In genomic region chr2:60806988-60807681, GRCh38 we compare ENCODE assay signal across 9 cellular contexts.
DNase-seq lines count a peak whose midpoint lies in the region; ATAC-seq and TF ChIP-seq lines count a peak whose summit lies in the region.
"Had no signal": no experiment of that assay in that cellular context is flagged by ENCODE, and none has a peak within 500 bp of the region (broad histone marks: within the 10 kb centered on the region; RNA-seq: fewer than 3 reads in every experiment).

No MANE protein-coding gene starts in this region.

- H3K4me1 ChIP-seq in tibial artery, result no peaks in the 10 kb centered on the region

- no peak overlapping the region for H3K27ac ChIP-seq in tibial artery
- H3K27ac ChIP-seq: upper lobe of left lung had no signal

- peak overlapping the region; percentile 4 for H3K4me3 Mint-ChIP-seq in stimulated activated memory B cell treated with anti-CD40 and anti-IgM and Interleukin-4, amounts not matched to agents 10 μg/mL and 1 μg/mL and 100 μg/mL, for 72 hours

- peaks cover 4% of the 10 kb centered on the region for H3K36me3 Mint-ChIP-seq in stimulated activated memory B cell treated with anti-CD40 and anti-IgM and Interleukin-4, amounts not matched to agents 10 μg/mL and 1 μg/mL and 100 μg/mL, for 72 hours

- TF ChIP-seq CTCF in tibial artery (IDR thresholded peaks at IDR 0.05), result no peak

- no peaks in the 10 kb centered on the region for H3K9me3 ChIP-seq in tibial artery
- H3K9me3 ChIP-seq: upper lobe of left lung had no signal

- peaks cover 57% of the 10 kb centered on the region for H3K4me1 Mint-ChIP-seq in stimulated activated memory B cell treated with anti-CD40 and anti-IgM and Interleukin-4, amounts not matched to agents 10 μg/mL and 1 μg/mL and 100 μg/mL, for 72 hours

- peak overlapping the region; percentile 82 for H3K27ac Mint-ChIP-seq in stimulated activated memory B cell treated with anti-CD40 and anti-IgM and Interleukin-4, amounts not matched to agents 10 μg/mL and 1 μg/mL and 100 μg/mL, for 72 hours

- H3K27me3 Mint-ChIP-seq in stimulated activated memory B cell treated with anti-CD40 and anti-IgM and Interleukin-4, amounts not matched to agents 10 μg/mL and 1 μg/mL and 100 μg/mL, for 72 hours, result no peaks in the 10 kb centered on the region

- H3K9me3 Mint-ChIP-seq in stimulated activated memory B cell treated with anti-CD40 and anti-IgM and Interleukin-4, amounts not matched to agents 10 μg/mL and 1 μg/mL and 100 μg/mL, for 72 hours, result peaks cover 4% of the 10 kb centered on the region

- no peaks in the 10 kb centered on the region for H3K27me3 ChIP-seq in tibial artery
- H3K27me3 ChIP-seq: upper lobe of left lung had no signal

- ATAC-seq in HG02840 (IDR thresholded peaks at IDR 0.05; ENCODE audit: low FRiP score, unreplicated experiment), result peak; percentile 88
- peak; percentile 93 for ATAC-seq in stimulated activated memory B cell treated with anti-CD40 and anti-IgM and Interleukin-4, amounts not matched to agents 10 μg/mL and 1 μg/mL and 100 μg/mL, for 72 hours

- intact Hi-C loops in tibial artery (cut with DNase I; ENCODE audit: low total_unique reads), result no loop called here

- peak; percentile 83 for DNase-seq in activated effector memory CD4-positive, alpha-beta T cell treated with anti-CD3 and anti-CD28 coated beads, Interleukin-2, amount 50 U/mL, for 16 hours
- DNase-seq in activated effector memory CD4-positive, alpha-beta T cell treated with Interleukin-2 at 50 U/mL for 16 hours, result no peak
- DNase-seq in NCI-H2107 (lab: John Stamatoyannopoulos, UW) (peak; percentile 60), iris pigment epithelial cell (ENCODE audit: low read depth) (peak; percentile 87), tibial artery (no peak)
- DNase-seq in activated CD8-positive, alpha-beta memory T cell treated with anti-CD3 and anti-CD28 coated beads, Interleukin-2, amount 50 U/mL, for 24 hours (ENCODE audit: extremely low read depth), result peak; percentile 34
- DNase-seq: upper lobe of left lung had no signal

- H3K36me3 ChIP-seq in tibial artery, result peaks cover 0 to 22% (median 0%) of the 10 kb centered on the region in 3 donors

- no peak overlapping the region for H3K4me3 ChIP-seq in tibial artery
- H3K4me3 ChIP-seq: upper lobe of left lung had no signal

Comparison
In these comparisons a context has a peak if more than half of its experiments do, and no peak if none do; other contexts are left out.
1. DNase-seq: peak in activated effector memory CD4-positive, alpha-beta T cell treated with anti-CD3 and anti-CD28 coated beads, Interleukin-2, amount 50 U/mL, for 16 hours (single experiment), NCI-H2107 (single experiment), activated CD8-positive, alpha-beta memory T cell treated with anti-CD3 and anti-CD28 coated beads, Interleukin-2, amount 50 U/mL, for 24 hours (single experiment) and iris pigment epithelial cell (single experiment); none in activated effector memory CD4-positive, alpha-beta T cell treated with Interleukin-2 at 50 U/mL for 16 hours (single experiment) and tibial artery (0 of 2).